ENCODE assay signal across 13 cellular contexts in genomic region chr18:57789105-57789504, GRCh38. TPM values are rescaled to one million over a fixed set of nuclear protein-coding genes. Genes with fewer than 3 reads are reported as not detected.
A peak's percentile ranks its signal among the peaks of the same experiment; 100 is the strongest.
DNase-seq lines count a peak whose midpoint lies in the region; ATAC-seq, FAIRE-seq and TF ChIP-seq lines count a peak whose summit lies in the region.
"Had no signal": no experiment of that assay in that cellular context is flagged by ENCODE, and none has a peak within 500 bp of the region (broad histone marks: within the 10 kb centered on the region; RNA-seq: fewer than 3 reads in every experiment).

No MANE protein-coding gene starts in this region.

- intact Hi-C loops in colonic mucosa (cut with DNase I): no loop called here
- intact Hi-C loops in kidney (cut with DNase I): no loop called here

- H3K4me1 ChIP-seq in colonic mucosa (peaks cover 19% of the 10 kb centered on the region), tibial nerve (peaks cover 0 to 26% (median 11%) of the 10 kb centered on the region in 4 donors), kidney (ENCODE audit: control insufficient read depth in 1 of 2, insufficient read depth in 1 of 2, low read depth in 1 of 2, low read length in 2 of 2) (peaks cover 15 to 23% of the 10 kb centered on the region in 2 donors)

- TF ChIP-seq CTCF in LNCaP clone FGC (IDR thresholded peaks at IDR 0.05; ENCODE audit: control insufficient read depth, extremely low read depth, insufficient read depth): no peak
- TF ChIP-seq CTCF in colonic mucosa (IDR thresholded peaks at IDR 0.05): no peak
- TF ChIP-seq CTCF in tibial nerve (IDR thresholded peaks at IDR 0.05): no peak
- TF ChIP-seq CTCF in kidney (IDR thresholded peaks at IDR 0.05; ENCODE audit: borderline replicate concordance, extremely low read depth, insufficient read depth): no peak

- H3K9ac ChIP-seq in colonic mucosa (ENCODE audit: low read depth in 2 of 2, low read length in 2 of 2): peak overlapping the region in 1 of 2 donors; percentile 56
- H3K9ac ChIP-seq in kidney (ENCODE audit: low read length in 2 of 2): no peak overlapping the region

- H3K9me3 ChIP-seq in colonic mucosa: no peaks in the 10 kb centered on the region
- no peaks in the 10 kb centered on the region for H3K9me3 ChIP-seq in tibial nerve
- H3K9me3 ChIP-seq in kidney (ENCODE audit: control insufficient read depth in 1 of 2, low read length in 2 of 2): no peaks in the 10 kb centered on the region

- peak overlapping the region; percentile 52 for H3K27ac ChIP-seq in colonic mucosa
- peak overlapping the region in 3 of 4 donors; percentile 30 to 88 (median 74) for H3K27ac ChIP-seq in tibial nerve
- peak overlapping the region in 1 of 2 donors; percentile 57 for H3K27ac ChIP-seq in kidney (ENCODE audit: low read depth in 2 of 2, low read length in 2 of 2)

- no peak for TF ChIP-seq POLR2A in tibial nerve (IDR thresholded peaks at IDR 0.05)

- no peak for FAIRE-seq in kidney (lab: Jason Lieb, UNC)

- H3K4me3 ChIP-seq in LNCaP clone FGC (ENCODE audit: low read depth, low read length) (peak overlapping the region; percentile 19), colonic mucosa (no peak overlapping the region), tibial nerve (no peak overlapping the region), kidney (ENCODE audit: low read length in 2 of 2) (no peak overlapping the region)

- peak; percentile 61 for DNase-seq in LNCaP clone FGC (ENCODE audit: low read depth)
- no peak for DNase-seq in colonic mucosa
- peak; percentile 37 for DNase-seq in lung microvascular endothelial cell (ENCODE audit: low read depth in 2 of 2)
- no peak for DNase-seq in tibial nerve (ENCODE audit: low spot score in 2 of 2)
- DNase-seq in NCI-H748 treated with DMSO at 0.1 percent for 48 hours (lab: John Stamatoyannopoulos, UW): no peak
- no peak for DNase-seq in kidney
- no peak for DNase-seq in T-helper 1 cell
- DNase-seq: effector CD4-positive, alpha-beta T cell; NCI-H2171; stimulated activated CD4-positive, alpha-beta T cell treated with anti-CD3 and anti-CD28 coated beads, Interleukin-2, amount 100 ng/mL, for 48 hours had no signal

- H3K27me3 ChIP-seq in colonic mucosa: no peaks in the 10 kb centered on the region
- H3K27me3 ChIP-seq in tibial nerve: no peaks in the 10 kb centered on the region

- H3K36me3 ChIP-seq in colonic mucosa (no peaks in the 10 kb centered on the region), tibial nerve (peaks cover 0 to 11% (median 0%) of the 10 kb centered on the region in 3 donors), kidney (ENCODE audit: control insufficient read depth in 1 of 2, insufficient read depth in 2 of 2, low read length in 2 of 2) (no peaks in the 10 kb centered on the region)

- WGBS in tibial nerve, 2 donors: 12 to 19% methylated on average over 6 of the region's 6 CpGs

- no peak for TF ChIP-seq EP300 in tibial nerve (IDR thresholded peaks at IDR 0.05)

- ATAC-seq in HG03342 (IDR thresholded peaks at IDR 0.05; ENCODE audit: unreplicated experiment): no peak

RNA-seq across cellular contexts. Expression of gene ATP8B1, which starts 14.0 kb away (rescaled TPM):
- total RNA-seq in colonic mucosa: 100 to 1,000 TPM; 263 to 359 TPM
- total RNA-seq in lung microvascular endothelial cell: 10.5 and 33.3 TPM in 2 replicates
- 10 to 100 TPM in 3 of 4 donors, 1 to 10 TPM in 1; 8.0 to 25.8 (median 12.4) TPM for total RNA-seq in tibial nerve
- 40.8 TPM for total RNA-seq in kidney
- polyA plus RNA-seq in kidney (ENCODE audit: insufficient read depth, low read depth, low replicate concordance): 5.2 TPM
- total RNA-seq: G401; T-helper 1 cell treated with Interleukin-12 subunit alpha and Interleukin-12 subunit beta and Interleukin-4 antibody, amounts not matched to agents 30 ng/mL and 1 ng/mL, for 36 hours had no signal

Comparison
In these comparisons a context has a peak if more than half of its experiments do, and no peak if none do; other contexts are left out.
1. DNase-seq: peak in LNCaP clone FGC (single experiment) and lung microvascular endothelial cell (2 of 2); none in colonic mucosa (single experiment), tibial nerve (0 of 2), NCI-H748 treated with DMSO at 0.1 percent for 48 hours (single experiment), kidney (single experiment) and T-helper 1 cell (0 of 5).